In genomic region chr1:161177112-161177935, GRCh38 we compare ENCODE assay signal across 8 cellular contexts. TPM values are rescaled to one million over a fixed set of nuclear protein-coding genes. Genes with fewer than 3 reads are reported as not detected.
DNase-seq lines count a peak whose midpoint lies in the region; ATAC-seq lines count a peak whose summit lies in the region.

TSS of gene B4GALT3 (minus strand) at chr1:161177507. CDS start at chr1:161176060, 1,447 bp downstream.

- H3K27me3 ChIP-seq in CD8-positive, alpha-beta memory T cell (ENCODE audit: insufficient read depth, low read length, poor library complexity, severe bottlenecking), result no peaks in the 10 kb centered on the region

- H3K36me3 Mint-ChIP-seq in CD8-positive, alpha-beta memory T cell, result peaks cover 0 to 50% (median 13%) of the 10 kb centered on the region in 3 donors

- H3K4me1 Mint-ChIP-seq in CD8-positive, alpha-beta memory T cell, result peaks cover 68 to 87% (median 85%) of the 10 kb centered on the region in 3 donors

- peaks cover 47% of the 10 kb centered on the region for H3K4me1 ChIP-seq in CD8-positive, alpha-beta memory T cell (ENCODE audit: insufficient read depth, low read length)

- H3K36me3 ChIP-seq in CD8-positive, alpha-beta memory T cell (ENCODE audit: insufficient read depth, low read length), result peaks cover 30% of the 10 kb centered on the region

- CTCF ChIA-PET in CD8-positive, alpha-beta memory T cell (lab: Charles Lee), result interaction anchor here (0.8 to 3.3 kb wide), 9 partner anchors 11 to 205 kb away, joined by 3 to 17 read pairs (median 3); partner anchors contain the start of genes PPOX, TOMM40L and UFC1
- CTCF ChIA-PET in activated CD8-positive, alpha-beta memory T cell treated with anti-CD3 and anti-CD28 coated beads for 36 hours (lab: Charles Lee), result interaction anchor here (1.1 to 3.2 kb wide), 4 partner anchors 11 to 49 kb away, joined by 3 to 16 read pairs (median 6); partner anchors contain the start of genes PPOX and TOMM40L

- peak; percentile 60 for ATAC-seq in GM19467 (IDR thresholded peaks at IDR 0.05; ENCODE audit: unreplicated experiment)

- H3K4me3 Mint-ChIP-seq in CD8-positive, alpha-beta memory T cell, result peak within 1 kb of the TSS; percentile 95 to 100 (median 100)

- H3K4me3 ChIP-seq in CD8-positive, alpha-beta memory T cell (ENCODE audit: low read length), result peak within 1 kb of the TSS; percentile 98

- H3K27ac ChIP-seq in CD8-positive, alpha-beta memory T cell (ENCODE audit: low read depth, low read length), result peak within 1 kb of the TSS; percentile 89

- POLR2A ChIA-PET in CD8-positive, alpha-beta memory T cell (lab: Charles Lee), result interaction anchor here (1.0 to 2.1 kb wide), 6 partner anchors 9 to 48 kb away, joined by 3 to 15 read pairs (median 5); partner anchors contain the start of genes NDUFS2, PPOX, TOMM40L and UFC1
- POLR2A ChIA-PET in activated CD8-positive, alpha-beta memory T cell treated with anti-CD3 and anti-CD28 coated beads for 36 hours (lab: Charles Lee), result interaction anchor here (0.5 to 1.5 kb wide), 6 partner anchors 9 to 74 kb away, joined by 3 to 6 read pairs (median 4); partner anchors contain the start of genes NDUFS2 and PPOX

- no peaks in the 10 kb centered on the region for H3K9me3 Mint-ChIP-seq in CD8-positive, alpha-beta memory T cell

- peak; percentile 88 to 94 (median 92) for DNase-seq in CD8-positive, alpha-beta memory T cell
- DNase-seq in HT-29 (ENCODE audit: low spot score) (peak; percentile 83), lung microvascular endothelial cell (ENCODE audit: low read depth in 2 of 2) (peak; percentile 75 to 84)
- DNase-seq in NK-92 treated with Interleukin-12 subunit alpha and Interleukin-12 subunit beta, amount 100 ng/mL, for 24 hours (lab: John Stamatoyannopoulos, UW), result peak; percentile 82
- peak; percentile 88 for DNase-seq in effector CD4-positive, alpha-beta T cell
- peak; percentile 92 to 99 (median 94) for DNase-seq in stimulated activated CD4-positive, alpha-beta T cell treated with anti-CD3 and anti-CD28 coated beads, TNF-alpha, amount 100 ng/mL, for 4 hours (ENCODE audit: low read depth in 3 of 3)

- H3K9me3 ChIP-seq in CD8-positive, alpha-beta memory T cell (ENCODE audit: low read length), result no peaks in the 10 kb centered on the region

- H3K27ac Mint-ChIP-seq in CD8-positive, alpha-beta memory T cell, result peak within 1 kb of the TSS; percentile 93 to 100 (median 99)

- H3K27me3 Mint-ChIP-seq in CD8-positive, alpha-beta memory T cell, result peaks cover 0 to 5% of the 10 kb centered on the region in 2 donors

RNA-seq across cellular contexts. Expression of gene B4GALT3, which starts in this region (rescaled TPM):
- total RNA-seq in CD8-positive, alpha-beta memory T cell, result 10 to 100 TPM; 59.4 to 60.9 TPM
- 58.9 TPM for polyA plus RNA-seq in CD8-positive, alpha-beta memory T cell
- 57.5 and 70.7 TPM in 2 replicates for total RNA-seq in HT-29 (2014; rRNA removed; shearing (Covaris generic))
- total RNA-seq in activated CD8-positive, alpha-beta memory T cell treated with anti-CD3 and anti-CD28 coated beads for 36 hours, result 10 to 100 TPM; 56.4 to 58.9 TPM
- total RNA-seq in lung microvascular endothelial cell, result 17.4 and 26.8 TPM in 2 replicates

Comparison
In these comparisons a context has a peak if more than half of its experiments do, and no peak if none do; other contexts are left out.
1. Peak in every context shown above with its lines: DNase-seq, ATAC-seq, H3K4me3 ChIP-seq and H3K27ac ChIP-seq.